In the genomic region with DNA sequence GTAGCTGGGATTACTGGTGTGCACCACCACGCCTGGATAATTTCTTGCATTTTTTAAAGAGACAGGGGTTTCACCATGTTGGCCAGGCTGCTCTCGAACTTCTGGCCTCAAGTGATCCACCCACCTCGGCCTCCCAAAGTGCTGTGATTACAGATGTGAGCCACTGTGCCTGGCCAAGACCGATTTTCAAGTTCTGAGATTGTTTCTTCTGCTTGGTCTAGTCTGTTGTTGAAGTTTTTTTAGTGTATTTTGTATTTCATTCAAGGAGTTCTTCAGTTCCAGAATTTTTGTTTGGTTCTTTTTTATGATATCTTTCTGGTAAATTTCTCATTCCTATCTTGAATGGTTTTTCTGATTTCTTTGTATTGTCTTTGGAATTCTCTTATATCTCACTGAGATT, we compare ENCODE assay signal across 23 cellular contexts.
DNase-seq lines count a peak whose midpoint lies in the region; ATAC-seq, FAIRE-seq and TF ChIP-seq lines count a peak whose summit lies in the region.
"Had no signal": no experiment of that assay in that cellular context is flagged by ENCODE, and none has a peak within 500 bp of the region (broad histone marks: within the 10 kb centered on the region; RNA-seq: fewer than 3 reads in every experiment).

No MANE protein-coding gene starts in this region.

- H3K36me3 ChIP-seq in HepG2 (replicated peaks in 1 of 2; ENCODE audit: control insufficient read depth in 1 of 2, insufficient read depth in 2 of 2, low read length in 2 of 2) (peaks cover 3 to 26% of the 10 kb centered on the region in 2 experiments; a peak in 4 of 5 replicates), right lobe of liver (peaks cover 0 to 3% (median 0%) of the 10 kb centered on the region in 4 donors), BLaER1 (peaks cover 67% of the 10 kb centered on the region), left ventricle myocardium inferior (peaks cover 58% of the 10 kb centered on the region)
- H3K36me3 ChIP-seq: BE2C had no signal

- H3K9ac ChIP-seq in HepG2 (ENCODE audit: insufficient read depth, low read depth, low read length) = no peak overlapping the region
- no peak overlapping the region for H3K9ac ChIP-seq in BLaER1
- H3K9ac ChIP-seq: BLaER1 treated with 17β-estradiol and CSF1 and Interleukin-3, amounts not matched to agents 10 nM and 100 nM had no signal

- no peak for TF ChIP-seq EP300 in HepG2 (IDR thresholded peaks at IDR 0.05; ENCODE audit: low read depth in 2 of 2, low read length in 2 of 2)
- TF ChIP-seq EP300 in HepG2 (CRISPR knock-in tag; IDR thresholded peaks at IDR 0.05; ENCODE audit: borderline replicate concordance) = no peak

- ATAC-seq in HepG2 (no peak), right lobe of liver (no peak), T-helper 17 cell (no peak)
- ATAC-seq in stimulated activated effector memory CD8-positive, alpha-beta T cell treated with anti-CD3 and anti-CD28 coated beads, Interleukin-12 subunit alpha, Interleukin-12 subunit beta, amount 100 ng/mL, for 72 hours = no peak
- ATAC-seq: CD8-positive, alpha-beta T cell had no signal

- 97% methylated on average over 4 of the region's 4 CpGs for WGBS in HepG2 (ENCODE audit: low lambda C conversion rate)
- WGBS in right lobe of liver (ENCODE audit: insufficient coverage, low coverage, low lambda C conversion rate, missing lambda C conversion rate) = 94% methylated on average over 3 of the region's 4 CpGs

- H2AFZ ChIP-seq in HepG2 (ENCODE audit: low read length) = no peak overlapping the region

- POLR2A ChIA-PET in HepG2 (lab: Yijun Ruan, JAX) = no interaction called here

- no peak overlapping the region for H3K27ac ChIP-seq in HepG2 (ENCODE audit: extremely low read length, insufficient read depth, low read length)
- no peak overlapping the region for H3K27ac ChIP-seq in right lobe of liver
- H3K27ac ChIP-seq in BLaER1 = no peak overlapping the region
- no peak overlapping the region for H3K27ac ChIP-seq in left ventricle myocardium inferior (replicated peaks)
- H3K27ac ChIP-seq: BLaER1 treated with 17β-estradiol and CSF1 and Interleukin-3, amounts not matched to agents 10 nM and 100 nM; C4-2B had no signal

- no peak overlapping the region for H3K4me3 Mint-ChIP-seq in T-helper 17 cell
- no peak overlapping the region for H3K4me3 Mint-ChIP-seq in stimulated activated effector memory CD8-positive, alpha-beta T cell treated with anti-CD3 and anti-CD28 coated beads, Interleukin-12 subunit alpha, Interleukin-12 subunit beta, amount 100 ng/mL, for 72 hours
- H3K4me3 Mint-ChIP-seq: CD4-positive, alpha-beta T cell; CD8-positive, alpha-beta T cell had no signal

- H4K20me1 ChIP-seq in HepG2 (ENCODE audit: insufficient read depth, low read length) = no peaks in the 10 kb centered on the region
- H4K20me1 ChIP-seq in BLaER1 = no peaks in the 10 kb centered on the region

- TF ChIP-seq RAD21 in HepG2 (CRISPR knock-in tag; IDR thresholded peaks at IDR 0.05) = no peak

- BruUV-seq in HepG2 (replicated peaks; lab: Mats Ljungman, UMichigan) = no TSS peak

- FAIRE-seq in HepG2 (lab: Jason Lieb, UNC) = no peak
- FAIRE-seq: A204.1, D721Med, G401.6, GM12891, GM19239 had no signal

- H3K4me1 Mint-ChIP-seq in T-helper 17 cell = peaks cover 37% of the 10 kb centered on the region
- H3K4me1 Mint-ChIP-seq in stimulated activated effector memory CD8-positive, alpha-beta T cell treated with anti-CD3 and anti-CD28 coated beads, Interleukin-12 subunit alpha, Interleukin-12 subunit beta, amount 100 ng/mL, for 72 hours = peaks cover 81% of the 10 kb centered on the region

- no peaks in the 10 kb centered on the region for H3K4me1 ChIP-seq in HepG2 (ENCODE audit: insufficient read depth, low read length)
- H3K4me1 ChIP-seq in right lobe of liver = no peaks in the 10 kb centered on the region
- H3K4me1 ChIP-seq in BLaER1 = no peaks in the 10 kb centered on the region
- H3K4me1 ChIP-seq in left ventricle myocardium inferior = no peaks in the 10 kb centered on the region
- H3K4me1 ChIP-seq: BE2C, Caco-2 had no signal

- H3K9me3 Mint-ChIP-seq in stimulated activated effector memory CD8-positive, alpha-beta T cell treated with anti-CD3 and anti-CD28 coated beads, Interleukin-12 subunit alpha, Interleukin-12 subunit beta, amount 100 ng/mL, for 72 hours = peaks cover 4% of the 10 kb centered on the region

- TF ChIP-seq POLR2A in HepG2 (IDR thresholded peaks at IDR 0.05; ENCODE audit: insufficient read depth in 1 of 2, low read depth in 2 of 2, low read length in 2 of 2) (no peak), right lobe of liver (IDR thresholded peaks at IDR 0.05) (no peak)

- H3K27ac Mint-ChIP-seq in T-helper 17 cell = peak overlapping the region; percentile 37
- H3K27ac Mint-ChIP-seq in stimulated activated effector memory CD8-positive, alpha-beta T cell treated with anti-CD3 and anti-CD28 coated beads, Interleukin-12 subunit alpha, Interleukin-12 subunit beta, amount 100 ng/mL, for 72 hours = peak overlapping the region; percentile 60
- H3K27ac Mint-ChIP-seq: CD4-positive, alpha-beta T cell had no signal

- H3K79me2 ChIP-seq in HepG2 (ENCODE audit: insufficient read depth, low read length) = no peaks in the 10 kb centered on the region

- peaks cover 13% of the 10 kb centered on the region for H3K9me3 ChIP-seq in HepG2 (ENCODE audit: low read length)
- no peaks in the 10 kb centered on the region for H3K9me3 ChIP-seq in right lobe of liver
- peaks cover 39% of the 10 kb centered on the region for H3K9me3 ChIP-seq in BLaER1
- H3K9me3 ChIP-seq in T-helper 17 cell (ENCODE audit: control insufficient read depth, low read length, poor library complexity, severe bottlenecking) = no peaks in the 10 kb centered on the region
- H3K9me3 ChIP-seq in left ventricle myocardium inferior (replicated peaks) = peaks cover 23% of the 10 kb centered on the region
- H3K9me3 ChIP-seq: BE2C had no signal

- H3K36me3 Mint-ChIP-seq in T-helper 17 cell (ENCODE audit: low read depth) = peaks cover 33% of the 10 kb centered on the region
- H3K36me3 Mint-ChIP-seq in stimulated activated effector memory CD8-positive, alpha-beta T cell treated with anti-CD3 and anti-CD28 coated beads, Interleukin-12 subunit alpha, Interleukin-12 subunit beta, amount 100 ng/mL, for 72 hours = peaks cover 100% of the 10 kb centered on the region

- no peaks in the 10 kb centered on the region for H3K27me3 ChIP-seq in HepG2 (ENCODE audit: control insufficient read depth in 1 of 2, insufficient read depth in 2 of 2, low read length in 2 of 2)
- no peaks in the 10 kb centered on the region for H3K27me3 ChIP-seq in right lobe of liver
- no peaks in the 10 kb centered on the region for H3K27me3 ChIP-seq in BLaER1
- no peaks in the 10 kb centered on the region for H3K27me3 ChIP-seq in left ventricle myocardium inferior (ENCODE audit: low read depth)
- H3K27me3 ChIP-seq: BE2C; BLaER1 treated with 17β-estradiol and CSF1 and Interleukin-3, amounts not matched to agents 10 nM and 100 nM had no signal

- CTCF ChIA-PET in HepG2 (lab: Yijun Ruan, JAX; ENCODE audit: low intra/inter-chr PET ratio, low total read pairs) = no interaction called here

- H3K27me3 Mint-ChIP-seq in T-helper 17 cell = no peaks in the 10 kb centered on the region
- H3K27me3 Mint-ChIP-seq: CD4-positive, alpha-beta T cell had no signal

- DNase-seq in HepG2 (ENCODE audit: low spot score) (no peak), right lobe of liver (no peak), T-helper 17 cell (no peak), NOMO-1 treated with dmso at 0.1 percent for 144 hours (lab: John Stamatoyannopoulos, UW; ENCODE audit: unreplicated experiment) (no peak), left ventricle myocardium inferior (no peak)
- DNase-seq in stimulated activated effector memory CD8-positive, alpha-beta T cell treated with anti-CD3 and anti-CD28 coated beads, Interleukin-12 subunit alpha, Interleukin-12 subunit beta, amount 100 ng/mL, for 72 hours (ENCODE audit: low spot score in 2 of 2) = no peak
- DNase-seq: 8988T; ACHN; BE2C; Caco-2; Calu3; CD4-positive, alpha-beta T cell; CD8-positive, alpha-beta T cell; DMS79 treated with DMSO at 0.1 percent for 48 hours; GF-D8 had no signal

- H3K4me2 ChIP-seq in HepG2 (ENCODE audit: low read depth, low read length) = no peak overlapping the region
- no peak overlapping the region for H3K4me2 ChIP-seq in BLaER1
- H3K4me2 ChIP-seq: BLaER1 treated with 17β-estradiol and CSF1 and Interleukin-3, amounts not matched to agents 10 nM and 100 nM had no signal

- no peak overlapping the region for H3K4me3 ChIP-seq in HepG2 (replicated peaks in 1 of 3; ENCODE audit: insufficient read depth in 1 of 3, low read depth in 2 of 3, low read length in 3 of 3)
- H3K4me3 ChIP-seq in right lobe of liver = no peak overlapping the region
- 0 out of 2 replicates have a peak overlapping the region, but pooled peaks have one; percentile 8 for H3K4me3 ChIP-seq in BLaER1
- no peak overlapping the region for H3K4me3 ChIP-seq in left ventricle myocardium inferior

- TF ChIP-seq CTCF in HepG2 (CRISPR knock-in tag; IDR thresholded peaks at IDR 0.05) (no peak), right lobe of liver (IDR thresholded peaks at IDR 0.05) (no peak), left ventricle myocardium inferior (IDR thresholded peaks at IDR 0.05; ENCODE audit: borderline replicate concordance) (no peak)

- in situ Hi-C loops in HepG2 (cut with HindIII; ENCODE audit: extremely low pct_ligation_motif_present, low pct_unique_long_range_greater_than_20kb) = no loop called here

- intact Hi-C loops in HepG2 (cut with micrococcal nuclease; ENCODE audit: unreplicated experiment) (no loop called here), right lobe of liver (cut with DNase I) (no loop called here), left ventricle myocardium inferior (cut with micrococcal nuclease) (no loop called here)

TF ChIP-seq in HepG2, 621 proteins besides CTCF, POLR2A, EP300 and RAD21:
- TF ChIP-seq ZNF160 (CRISPR knock-in tag; IDR thresholded peaks at IDR 0.05) = peak; percentile 95
- no peak for TF ChIP-seq SRSF4 (IDR thresholded peaks at IDR 0.05; ENCODE audit: low read depth, low read length, poor library complexity, severe bottlenecking)
